8 cellular contexts compared by ENCODE assay signal in genomic region chr10:80462986-80463741, GRCh38. TPM values are rescaled to one million over a fixed set of nuclear protein-coding genes. Genes with fewer than 3 reads are reported as not detected.
A peak's percentile ranks its signal among the peaks of the same experiment; 100 is the strongest.
DNase-seq lines count a peak whose midpoint lies in the region; ATAC-seq and TF ChIP-seq lines count a peak whose summit lies in the region.

No MANE protein-coding gene starts in this region.

- H3K79me2 ChIP-seq in GM23338 (replicated peaks; ENCODE audit: insufficient read depth) = peaks cover 90% of the 10 kb centered on the region

- no peaks in the 10 kb centered on the region; the same call in 1 of the 3 replicates for H3K36me3 Mint-ChIP-seq in GM23338 (ENCODE audit: low read depth)

- H3K27me3 Mint-ChIP-seq in GM23338 (ENCODE audit: insufficient read depth, low read depth, poor library complexity) = peaks cover 16% of the 10 kb centered on the region

- H3K9ac ChIP-seq in skeletal muscle tissue (ENCODE audit: low read depth in 1 of 3, low read length in 3 of 3) = peak overlapping the region in 1 of 3 donors; percentile 45

- peaks cover 94% of the 10 kb centered on the region for H3K4me1 Mint-ChIP-seq in GM23338

- H3K27me3 ChIP-seq in GM23338 (ENCODE audit: insufficient read depth) (peaks cover 16% of the 10 kb centered on the region; the same call in 1 of the 2 replicates), esophagus squamous epithelium (no peaks in the 10 kb centered on the region), skeletal muscle tissue (ENCODE audit: control insufficient read depth in 3 of 3, insufficient read depth in 3 of 3, low read length in 3 of 3) (no peaks in the 10 kb centered on the region)

- H3K36me3 ChIP-seq in GM23338 (ENCODE audit: insufficient read depth) (no peaks in the 10 kb centered on the region), esophagus squamous epithelium (no peaks in the 10 kb centered on the region), skeletal muscle tissue (ENCODE audit: control insufficient read depth in 3 of 3, insufficient read depth in 3 of 3, low read length in 3 of 3) (no peaks in the 10 kb centered on the region)

- H3K27ac ChIP-seq in GM23338 (ENCODE audit: low read depth) (no peak overlapping the region), RWPE1 (peak overlapping the region; percentile 84), esophagus squamous epithelium (peak overlapping the region; percentile 92 to 100 (median 98)), skeletal muscle tissue (ENCODE audit: low read depth, low read length) (peak overlapping the region; percentile 28)

- H4K20me1 ChIP-seq in GM23338 (replicated peaks; ENCODE audit: insufficient read depth) = peaks cover 32% of the 10 kb centered on the region

- no peak overlapping the region for H3K4me3 ChIP-seq in GM12865 (ENCODE audit: low read depth, low read length)
- no peak overlapping the region for H3K4me3 ChIP-seq in GM23338
- peak overlapping the region in 2 of 4 donors; percentile 38 to 100 for H3K4me3 ChIP-seq in esophagus squamous epithelium
- H3K4me3 ChIP-seq in skeletal muscle tissue (ENCODE audit: low read length in 3 of 3) = peak overlapping the region in 1 of 3 donors; percentile 35

- H3F3A ChIP-seq in GM23338 (replicated peaks; ENCODE audit: low read depth) = no peaks in the 10 kb centered on the region; the same call in 1 of the 2 replicates

- H3K4me2 ChIP-seq in GM23338 = peak overlapping the region; percentile 72

- intact Hi-C loops in esophagus squamous epithelium (cut with DNase I) = no loop called here

- peak overlapping the region; percentile 94 for H3K27ac Mint-ChIP-seq in GM23338

- CTCF ChIA-PET in RWPE1 (lab: Yijun Ruan, JAX) = interaction anchor here (0.6 to 1.7 kb wide), 7 partner anchors 18 to 211 kb away, joined by 3 to 7 read pairs (median 3); no protein-coding TSS in a partner anchor

- DNase-seq in GM12865 (ENCODE audit: low read depth) (peak; percentile 28), GM23338 (ENCODE audit: low spot score) (no peak), RWPE1 (ENCODE audit: low spot score) (no peak), esophagus squamous epithelium (lab: John Stamatoyannopoulos, UW) (no peak), superior temporal gyrus (ENCODE audit: extremely low spot score) (no peak)

- peak overlapping the region; percentile 60; the same call in 2 of the 3 replicates for H3K4me3 Mint-ChIP-seq in GM23338

- POLR2A ChIA-PET in RWPE1 (lab: Yijun Ruan, JAX; ENCODE audit: low non-redundant PET) = no interaction called here

- no peaks in the 10 kb centered on the region for H3K9me2 ChIP-seq in GM23338 (ENCODE audit: insufficient read depth)

- H3K4me1 ChIP-seq in GM23338 (ENCODE audit: insufficient read depth) = peaks cover 87% of the 10 kb centered on the region
- peaks cover 100% of the 10 kb centered on the region in 3 donors for H3K4me1 ChIP-seq in esophagus squamous epithelium
- peaks cover 82 to 88% (median 86%) of the 10 kb centered on the region in 3 donors for H3K4me1 ChIP-seq in skeletal muscle tissue (ENCODE audit: control insufficient read depth in 3 of 3, insufficient read depth in 3 of 3, low read length in 3 of 3)

- no peak for TF ChIP-seq POLR2A in esophagus squamous epithelium (IDR thresholded peaks at IDR 0.05)

- no peak for ATAC-seq in GM23338
- no peak for ATAC-seq in GM21737 (IDR thresholded peaks at IDR 0.05; ENCODE audit: unreplicated experiment)
- no peak for ATAC-seq in GM19023 (IDR thresholded peaks at IDR 0.05; ENCODE audit: unreplicated experiment)

- WGBS in esophagus squamous epithelium, 2 donors = 24 to 26% methylated on average over 4 to 5 of the region's 5 CpGs

- H3K9me3 Mint-ChIP-seq in GM23338 = no peaks in the 10 kb centered on the region

- H3K9me3 ChIP-seq in esophagus squamous epithelium = no peaks in the 10 kb centered on the region
- H3K9me3 ChIP-seq in skeletal muscle tissue (ENCODE audit: control insufficient read depth in 3 of 3, low read length in 3 of 3) = no peaks in the 10 kb centered on the region

- no peak overlapping the region for H2AFZ ChIP-seq in GM23338

- no peak for TF ChIP-seq CTCF in GM12865 (IDR thresholded peaks at IDR 0.05; ENCODE audit: insufficient read depth, low read depth, low read length, missing control alignments)
- TF ChIP-seq CTCF in GM23338 (conservative IDR thresholded peaks at IDR 0.05; ENCODE audit: low read depth in 2 of 2) = no peak
- no peak for TF ChIP-seq CTCF in RWPE1 (conservative IDR thresholded peaks at IDR 0.05; ENCODE audit: low read depth)
- no peak for TF ChIP-seq CTCF in esophagus squamous epithelium (IDR thresholded peaks at IDR 0.05)

TF ChIP-seq in GM23338, 12 proteins besides CTCF, POLR2A, EP300 and RAD21:
- TF ChIP-seq EZH2 (IDR thresholded peaks at IDR 0.05; ENCODE audit: low read depth, unreplicated experiment) (no peak), STAT1 (IDR thresholded peaks at IDR 0.05; ENCODE audit: unreplicated experiment) (no peak), JUNB (IDR thresholded peaks at IDR 0.05; ENCODE audit: unreplicated experiment) (no peak)

RNA-seq across cellular contexts. Expression of gene TSPAN14, which starts 9.1 kb away (rescaled TPM):
- 31.8 and 40.7 TPM in 2 replicates for total RNA-seq in GM23338 (2014; rRNA removed; shearing (Covaris generic))
- polyA plus RNA-seq in GM23338 (2016; fragmentation: Nextera tagmentation; extraction: Ambion mirVana) = 17.1 and 17.9 TPM in 2 replicates
- 100 to 1,000 TPM in 2 of 4 donors, 10 to 100 TPM in 2; 66.4 to 118 (median 89.8) TPM for total RNA-seq in esophagus squamous epithelium
- total RNA-seq in skeletal muscle tissue = 6.3 TPM

RNA-seq across cellular contexts. Expression of gene PRXL2A, which starts 54.8 kb away (rescaled TPM):
- 31.8 and 40.1 TPM in 2 replicates for total RNA-seq in GM23338 (2014; rRNA removed; shearing (Covaris generic))
- polyA plus RNA-seq in GM23338 (2016; fragmentation: Nextera tagmentation; extraction: Ambion mirVana) = 46.8 and 51.7 TPM in 2 replicates
- total RNA-seq in esophagus squamous epithelium = 100 to 1,000 TPM in 2 of 4 donors, 10 to 100 TPM in 2; 68.0 to 185 (median 103) TPM
- 19.3 TPM for total RNA-seq in skeletal muscle tissue
